20 cellular contexts compared by ENCODE assay signal in the genomic region with DNA sequence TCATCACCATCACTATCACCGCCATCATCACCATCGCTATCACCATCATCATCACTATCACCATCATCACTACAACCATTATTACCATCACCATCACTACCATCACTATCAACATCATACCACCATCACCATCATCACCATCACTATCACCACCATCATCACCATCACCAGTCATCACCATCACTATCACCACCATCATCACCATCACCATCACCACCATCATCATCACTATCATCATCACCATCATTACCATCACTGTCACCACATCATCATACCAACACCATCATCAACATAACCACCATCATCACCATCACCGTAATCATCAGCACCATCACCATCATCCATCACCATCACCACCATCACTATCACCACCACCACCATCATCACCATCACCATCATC.
"Had no signal": no experiment of that assay in that cellular context is flagged by ENCODE, and none has a peak within 500 bp of the region (broad histone marks: within the 10 kb centered on the region; RNA-seq: fewer than 3 reads in every experiment).

No MANE protein-coding gene starts in this region.

- DNase-seq: cortex of kidney; dorsolateral prefrontal cortex; effector CD8-positive, alpha-beta T cell; heart left ventricle; hippocampal formation; kidney glomerular epithelial cell; mesendoderm; naive B cell; psoas muscle; retina; spleen; stimulated activated CD4-positive, alpha-beta T cell treated with anti-CD3 and anti-CD28 coated beads, Interleukin-15, amount 100 ng/mL, for 24 hours; stimulated activated CD4-positive, alpha-beta T cell treated with anti-CD3 and anti-CD28 coated beads, Interleukin-1b, Interleukin-23, amount 100 ng/mL, for 48 hours; stimulated activated CD4-positive, alpha-beta T cell treated with anti-CD3 and anti-CD28 coated beads, Interleukin-4, amount 100 ng/mL, for 24 hours; tibial artery; upper lobe of left lung had no signal

- FAIRE-seq: frontal cortex had no signal

- H3K27me3 ChIP-seq: dorsolateral prefrontal cortex, heart left ventricle, spleen, tibial artery, upper lobe of left lung had no signal

- H3K9me3 ChIP-seq: heart left ventricle, psoas muscle, spleen, tibial artery, upper lobe of left lung had no signal

- H3K27ac ChIP-seq: dorsolateral prefrontal cortex, heart left ventricle, psoas muscle, spleen, tibial artery, upper lobe of left lung had no signal

- H3K36me3 ChIP-seq: heart left ventricle, spleen, tibial artery, upper lobe of left lung had no signal

- H3K4me1 ChIP-seq: heart left ventricle, psoas muscle, spleen, tibial artery, upper lobe of left lung had no signal

- ATAC-seq: esophagus mucosa; heart left ventricle; psoas muscle; sciatic nerve; stimulated activated memory B cell treated with anti-CD40 and anti-IgM and Interleukin-4, amounts not matched to agents 10 μg/mL and 1 μg/mL and 100 μg/mL, for 72 hours had no signal

- H3K4me3 ChIP-seq: dorsolateral prefrontal cortex, heart left ventricle, psoas muscle, spleen, tibial artery, upper lobe of left lung had no signal
